Comparison of ENCODE assay signal across 1 cellular context in genomic region chr5:53233653-53234405, GRCh38.
TF ChIP-seq lines count a peak whose summit lies in the region.

No MANE protein-coding gene starts in this region.

TF ChIP-seq in SK-N-SH treated with all-trans-retinoic acid at 6 μM for 48 hours, 23 proteins besides CTCF, POLR2A, EP300 and RAD21 (continued from another document):
- TF ChIP-seq TSHZ2 (CRISPR knock-in tag; IDR thresholded peaks at IDR 0.05) (no peak), ISL1 (CRISPR knock-in tag; IDR thresholded peaks at IDR 0.05) (no peak), PPARA (CRISPR knock-in tag; IDR thresholded peaks at IDR 0.05; ENCODE audit: borderline replicate concordance) (no peak), ZNF565 (CRISPR knock-in tag; conservative IDR thresholded peaks at IDR 0.05; ENCODE audit: low read depth) (no peak), PATZ1 (CRISPR knock-in tag; IDR thresholded peaks at IDR 0.05; ENCODE audit: borderline replicate concordance) (no peak), GLIS3 (CRISPR knock-in tag; IDR thresholded peaks at IDR 0.05) (no peak), ZNF70 (CRISPR knock-in tag; IDR thresholded peaks at IDR 0.05) (no peak), CSRNP3 (CRISPR knock-in tag; IDR thresholded peaks at IDR 0.05) (no peak), CSDC2 (CRISPR knock-in tag; IDR thresholded peaks at IDR 0.05) (no peak), ZNF8 (CRISPR knock-in tag; IDR thresholded peaks at IDR 0.05) (no peak), POU6F1 (CRISPR knock-in tag; IDR thresholded peaks at IDR 0.05; ENCODE audit: borderline replicate concordance, low read depth) (no peak), RARB (CRISPR knock-in tag; IDR thresholded peaks at IDR 0.05) (no peak), CREB5 (CRISPR knock-in tag; IDR thresholded peaks at IDR 0.05; ENCODE audit: low read depth) (no peak)
